Comparison of ENCODE assay signal across 9 cellular contexts in genomic region chr15:85380217-85380859, GRCh38. TPM values are rescaled to one million over a fixed set of nuclear protein-coding genes. Genes with fewer than 3 reads are reported as not detected.
DNase-seq lines count a peak whose midpoint lies in the region; ATAC-seq, FAIRE-seq and TF ChIP-seq lines count a peak whose summit lies in the region.
"Had no signal": no experiment of that assay in that cellular context is flagged by ENCODE, and none has a peak within 500 bp of the region (broad histone marks: within the 10 kb centered on the region; RNA-seq: fewer than 3 reads in every experiment).

AKAP13 (plus strand) TSS chr15:85380603; CDS start chr15:85485721, 105,118 bp downstream.

- peak; percentile 98 for DNase-seq in BE2C
- peak; percentile 74 for DNase-seq in GM19239 (ENCODE audit: insufficient read length, low spot score)
- DNase-seq in NCI-H510A treated with DMSO at 0.1 percent for 48 hours (lab: John Stamatoyannopoulos, UW) = peak; percentile 91
- peak; percentile 86 to 87 for DNase-seq in activated CD4-positive, alpha-beta T cell treated with anti-CD3 and anti-CD28 coated beads for 24 hours (ENCODE audit: low read depth in 2 of 2)
- DNase-seq in choroid plexus epithelial cell (ENCODE audit: low read depth) = peak; percentile 100
- peak; percentile 100 for DNase-seq in kidney tubule cell (ENCODE audit: low spot score)
- peak; percentile 68 to 87 for DNase-seq in stimulated activated CD4-positive, alpha-beta T cell treated with anti-CD3 and anti-CD28 coated beads, Interleukin-1b, Interleukin-23, amount 100 ng/mL, for 1 hour (ENCODE audit: low read depth in 2 of 2)

- 0 out of 2 replicates have a peak, but pooled peaks cover 3% of the 10 kb centered on the region for H3K4me1 ChIP-seq in BE2C

- peak; percentile 79 for ATAC-seq in HG03442 (IDR thresholded peaks at IDR 0.05; ENCODE audit: unreplicated experiment)

- H3K27me3 ChIP-seq in BE2C = no peaks in the 10 kb centered on the region

- H3K9me3 ChIP-seq in BE2C = no peaks in the 10 kb centered on the region

- peak within 1 kb of the TSS; percentile 82 for H3K4me3 ChIP-seq in BE2C (ENCODE audit: low read depth, low read length)
- peak within 1 kb of the TSS; percentile 77 for H3K4me3 ChIP-seq in choroid plexus epithelial cell (ENCODE audit: low read depth, low read length)

- H3K36me3 ChIP-seq in BE2C = peaks cover 2% of the 10 kb centered on the region; the same call in 1 of the 2 replicates

- no peak for TF ChIP-seq CTCF in BE2C (IDR thresholded peaks at IDR 0.05; ENCODE audit: low read depth, low read length)
- no peak for TF ChIP-seq CTCF in choroid plexus epithelial cell (conservative IDR thresholded peaks at IDR 0.05; ENCODE audit: low read depth, low read length)

- peak; percentile 95 for FAIRE-seq in GM19239 (lab: Jason Lieb, UNC)
- FAIRE-seq: endometrium had no signal

RNA-seq across cellular contexts. Expression of gene AKAP13, which starts in this region (rescaled TPM):
- 29.8 TPM for polyA plus RNA-seq in BE2C (2012; ENCODE audit: insufficient read depth, insufficient read length, low read depth)

Comparison
In these comparisons a context has a peak if more than half of its experiments do, and no peak if none do; other contexts are left out.
1. Peak in every context shown above with its lines: DNase-seq, ATAC-seq and H3K4me3 ChIP-seq.